Comparison of ENCODE assay signal across 1 cellular context in the genomic region with DNA sequence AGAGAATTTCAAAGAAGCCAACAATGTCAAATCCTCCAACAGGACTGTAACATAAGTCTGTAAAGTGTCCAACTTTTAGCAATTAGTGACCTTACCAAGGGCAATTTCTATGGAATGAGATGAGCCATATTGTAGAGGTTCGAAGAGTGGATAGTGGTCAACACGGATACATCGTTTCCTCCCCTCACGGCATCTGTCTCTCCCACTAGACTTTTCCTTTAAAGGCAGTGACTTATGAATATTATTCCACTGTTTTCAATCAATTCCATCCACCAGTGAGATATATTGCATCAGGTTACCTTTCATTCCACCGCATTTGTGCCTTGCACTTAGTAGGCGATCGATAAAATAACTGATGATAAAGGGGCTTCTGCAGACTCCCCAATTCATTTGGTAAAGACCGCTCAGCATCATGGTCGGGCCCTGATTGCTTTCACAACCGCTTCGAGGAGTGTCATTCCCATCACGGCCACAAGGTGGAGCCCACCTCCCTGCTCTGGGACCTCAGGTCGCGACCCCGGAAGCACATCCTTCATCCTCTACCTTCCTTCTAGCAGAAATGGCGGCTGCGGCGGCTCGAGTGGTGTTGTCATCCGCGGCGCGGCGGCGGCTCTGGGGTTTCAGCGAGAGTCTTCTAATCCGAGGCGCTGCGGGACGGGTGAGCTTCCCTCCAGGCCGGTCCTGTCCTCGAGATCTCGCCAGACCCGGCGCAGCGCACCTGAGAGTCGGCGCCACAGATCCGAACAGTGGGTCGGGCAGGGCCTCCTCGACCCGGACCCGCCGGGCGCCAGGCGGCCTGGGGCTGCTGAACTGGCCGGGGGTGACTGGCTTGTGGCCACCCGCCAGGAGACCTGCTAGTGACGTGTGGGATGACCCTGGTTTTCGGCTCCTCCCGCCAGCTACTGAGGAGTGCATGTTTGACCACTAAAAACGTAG.
A peak's percentile ranks its signal among the peaks of the same experiment; 100 is the strongest.
TF ChIP-seq lines count a peak whose summit lies in the region.

A gene with protein sequence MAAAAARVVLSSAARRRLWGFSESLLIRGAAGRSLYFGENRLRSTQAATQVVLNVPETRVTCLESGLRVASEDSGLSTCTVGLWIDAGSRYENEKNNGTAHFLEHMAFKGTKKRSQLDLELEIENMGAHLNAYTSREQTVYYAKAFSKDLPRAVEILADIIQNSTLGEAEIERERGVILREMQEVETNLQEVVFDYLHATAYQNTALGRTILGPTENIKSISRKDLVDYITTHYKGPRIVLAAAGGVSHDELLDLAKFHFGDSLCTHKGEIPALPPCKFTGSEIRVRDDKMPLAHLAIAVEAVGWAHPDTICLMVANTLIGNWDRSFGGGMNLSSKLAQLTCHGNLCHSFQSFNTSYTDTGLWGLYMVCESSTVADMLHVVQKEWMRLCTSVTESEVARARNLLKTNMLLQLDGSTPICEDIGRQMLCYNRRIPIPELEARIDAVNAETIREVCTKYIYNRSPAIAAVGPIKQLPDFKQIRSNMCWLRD (plus strand): TSS at position 535 of the 936 bp plus-strand sequence. CDS start 25 bp downstream, at position 560.

TF ChIP-seq in HepG2, 621 proteins besides CTCF, POLR2A, EP300 and RAD21 (continued from another document and continues in another):
- TF ChIP-seq CERS6 (CRISPR knock-in tag; IDR thresholded peaks at IDR 0.05) (no peak), TOPORS (CRISPR knock-in tag; IDR thresholded peaks at IDR 0.05) (peak; percentile 77; the same call in 1 of the 2 replicates), BORCS8-MEF2B (CRISPR knock-in tag; IDR thresholded peaks at IDR 0.05) (peak; percentile 88), HCFC1 (IDR thresholded peaks at IDR 0.05; ENCODE audit: low read depth, low read length) (peak; percentile 49; the same call in 1 of the 2 replicates), ATF1 (CRISPR knock-in tag; IDR thresholded peaks at IDR 0.05) (peak; percentile 40; the same call in 1 of the 2 replicates), ZNF468 (CRISPR knock-in tag; IDR thresholded peaks at IDR 0.05) (no peak), ZNF737 (CRISPR knock-in tag; IDR thresholded peaks at IDR 0.05; ENCODE audit: borderline replicate concordance) (peak; percentile 77; the same call in 1 of the 2 replicates), TFDP1 (CRISPR knock-in tag; IDR thresholded peaks at IDR 0.05; ENCODE audit: borderline replicate concordance) (no peak), MBD4 (IDR thresholded peaks at IDR 0.05; ENCODE audit: borderline replicate concordance, low read length) (no peak), ZFP36 (IDR thresholded peaks at IDR 0.05; ENCODE audit: borderline replicate concordance, low read depth, low read length, partially characterized antibody) (no peak), NAIF1 (CRISPR knock-in tag; IDR thresholded peaks at IDR 0.05; ENCODE audit: borderline replicate concordance) (no peak), NR2F6 (IDR thresholded peaks at IDR 0.05) (peak; percentile 96), NR2F6 (CRISPR knock-in tag; IDR thresholded peaks at IDR 0.05) (peak; percentile 99), DMTF1 (CRISPR knock-in tag; IDR thresholded peaks at IDR 0.05) (no peak), ZBTB4 (CRISPR knock-in tag; IDR thresholded peaks at IDR 0.05; ENCODE audit: borderline replicate concordance) (peak; percentile 95; the same call in 1 of the 2 replicates), HOXA9 (CRISPR knock-in tag; IDR thresholded peaks at IDR 0.05; ENCODE audit: borderline replicate concordance) (peak; percentile 63; the same call in 1 of the 2 replicates), MLXIP (CRISPR knock-in tag; IDR thresholded peaks at IDR 0.05; ENCODE audit: borderline replicate concordance) (no peak), ZFP41 (CRISPR knock-in tag; IDR thresholded peaks at IDR 0.05; ENCODE audit: borderline replicate concordance) (0 out of 2 replicates have a peak, but pooled peaks have one; percentile 63), RELA (CRISPR knock-in tag; IDR thresholded peaks at IDR 0.05) (no peak), MTA1 (CRISPR knock-in tag; IDR thresholded peaks at IDR 0.05; ENCODE audit: borderline replicate concordance) (peak; percentile 65; the same call in 1 of the 2 replicates), CBX2 (IDR thresholded peaks at IDR 0.05; ENCODE audit: low read depth, low read length) (no peak), CBX2 (CRISPR knock-in tag; IDR thresholded peaks at IDR 0.05; ENCODE audit: low read depth) (no peak), NR3C1 (CRISPR knock-in tag; IDR thresholded peaks at IDR 0.05) (no peak), ZNF788 (CRISPR knock-in tag; IDR thresholded peaks at IDR 0.05; ENCODE audit: borderline replicate concordance) (peak; percentile 90; the same call in 1 of the 2 replicates)
- TF ChIP-seq, protein P1, sequence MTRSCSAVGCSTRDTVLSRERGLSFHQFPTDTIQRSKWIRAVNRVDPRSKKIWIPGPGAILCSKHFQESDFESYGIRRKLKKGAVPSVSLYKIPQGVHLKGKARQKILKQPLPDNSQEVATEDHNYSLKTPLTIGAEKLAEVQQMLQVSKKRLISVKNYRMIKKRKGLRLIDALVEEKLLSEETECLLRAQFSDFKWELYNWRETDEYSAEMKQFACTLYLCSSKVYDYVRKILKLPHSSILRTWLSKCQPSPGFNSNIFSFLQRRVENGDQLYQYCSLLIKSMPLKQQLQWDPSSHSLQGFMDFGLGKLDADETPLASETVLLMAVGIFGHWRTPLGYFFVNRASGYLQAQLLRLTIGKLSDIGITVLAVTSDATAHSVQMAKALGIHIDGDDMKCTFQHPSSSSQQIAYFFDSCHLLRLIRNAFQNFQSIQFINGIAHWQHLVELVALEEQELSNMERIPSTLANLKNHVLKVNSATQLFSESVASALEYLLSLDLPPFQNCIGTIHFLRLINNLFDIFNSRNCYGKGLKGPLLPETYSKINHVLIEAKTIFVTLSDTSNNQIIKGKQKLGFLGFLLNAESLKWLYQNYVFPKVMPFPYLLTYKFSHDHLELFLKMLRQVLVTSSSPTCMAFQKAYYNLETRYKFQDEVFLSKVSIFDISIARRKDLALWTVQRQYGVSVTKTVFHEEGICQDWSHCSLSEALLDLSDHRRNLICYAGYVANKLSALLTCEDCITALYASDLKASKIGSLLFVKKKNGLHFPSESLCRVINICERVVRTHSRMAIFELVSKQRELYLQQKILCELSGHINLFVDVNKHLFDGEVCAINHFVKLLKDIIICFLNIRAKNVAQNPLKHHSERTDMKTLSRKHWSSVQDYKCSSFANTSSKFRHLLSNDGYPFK (CRISPR knock-in tag; IDR thresholded peaks at IDR 0.05; ENCODE audit: borderline replicate concordance) = peak; percentile 94
- TF ChIP-seq, protein P2, sequence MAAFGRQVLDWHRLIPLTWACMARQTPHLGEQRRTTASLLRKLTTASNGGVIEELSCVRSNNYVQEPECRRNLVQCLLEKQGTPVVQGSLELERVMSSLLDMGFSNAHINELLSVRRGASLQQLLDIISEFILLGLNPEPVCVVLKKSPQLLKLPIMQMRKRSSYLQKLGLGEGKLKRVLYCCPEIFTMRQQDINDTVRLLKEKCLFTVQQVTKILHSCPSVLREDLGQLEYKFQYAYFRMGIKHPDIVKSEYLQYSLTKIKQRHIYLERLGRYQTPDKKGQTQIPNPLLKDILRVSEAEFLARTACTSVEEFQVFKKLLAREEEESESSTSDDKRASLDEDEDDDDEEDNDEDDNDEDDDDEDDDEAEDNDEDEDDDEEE (CRISPR knock-in tag; IDR thresholded peaks at IDR 0.05) = peak; percentile 31; the same call in 1 of the 2 replicates
- TF ChIP-seq, protein P3, sequence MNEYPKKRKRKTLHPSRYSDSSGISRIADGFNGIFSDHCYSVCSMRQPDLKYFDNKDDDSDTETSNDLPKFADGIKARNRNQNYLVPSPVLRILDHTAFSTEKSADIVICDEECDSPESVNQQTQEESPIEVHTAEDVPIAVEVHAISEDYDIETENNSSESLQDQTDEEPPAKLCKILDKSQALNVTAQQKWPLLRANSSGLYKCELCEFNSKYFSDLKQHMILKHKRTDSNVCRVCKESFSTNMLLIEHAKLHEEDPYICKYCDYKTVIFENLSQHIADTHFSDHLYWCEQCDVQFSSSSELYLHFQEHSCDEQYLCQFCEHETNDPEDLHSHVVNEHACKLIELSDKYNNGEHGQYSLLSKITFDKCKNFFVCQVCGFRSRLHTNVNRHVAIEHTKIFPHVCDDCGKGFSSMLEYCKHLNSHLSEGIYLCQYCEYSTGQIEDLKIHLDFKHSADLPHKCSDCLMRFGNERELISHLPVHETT (CRISPR knock-in tag; conservative IDR thresholded peaks at IDR 0.05) = no peak
- TF ChIP-seq, protein P4, sequence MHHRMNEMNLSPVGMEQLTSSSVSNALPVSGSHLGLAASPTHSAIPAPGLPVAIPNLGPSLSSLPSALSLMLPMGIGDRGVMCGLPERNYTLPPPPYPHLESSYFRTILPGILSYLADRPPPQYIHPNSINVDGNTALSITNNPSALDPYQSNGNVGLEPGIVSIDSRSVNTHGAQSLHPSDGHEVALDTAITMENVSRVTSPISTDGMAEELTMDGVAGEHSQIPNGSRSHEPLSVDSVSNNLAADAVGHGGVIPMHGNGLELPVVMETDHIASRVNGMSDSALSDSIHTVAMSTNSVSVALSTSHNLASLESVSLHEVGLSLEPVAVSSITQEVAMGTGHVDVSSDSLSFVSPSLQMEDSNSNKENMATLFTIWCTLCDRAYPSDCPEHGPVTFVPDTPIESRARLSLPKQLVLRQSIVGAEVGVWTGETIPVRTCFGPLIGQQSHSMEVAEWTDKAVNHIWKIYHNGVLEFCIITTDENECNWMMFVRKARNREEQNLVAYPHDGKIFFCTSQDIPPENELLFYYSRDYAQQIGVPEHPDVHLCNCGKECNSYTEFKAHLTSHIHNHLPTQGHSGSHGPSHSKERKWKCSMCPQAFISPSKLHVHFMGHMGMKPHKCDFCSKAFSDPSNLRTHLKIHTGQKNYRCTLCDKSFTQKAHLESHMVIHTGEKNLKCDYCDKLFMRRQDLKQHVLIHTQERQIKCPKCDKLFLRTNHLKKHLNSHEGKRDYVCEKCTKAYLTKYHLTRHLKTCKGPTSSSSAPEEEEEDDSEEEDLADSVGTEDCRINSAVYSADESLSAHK (CRISPR knock-in tag; IDR thresholded peaks at IDR 0.05; ENCODE audit: borderline replicate concordance) = no peak
